ENCODE assay signal across 1 cellular context in the genomic region with DNA sequence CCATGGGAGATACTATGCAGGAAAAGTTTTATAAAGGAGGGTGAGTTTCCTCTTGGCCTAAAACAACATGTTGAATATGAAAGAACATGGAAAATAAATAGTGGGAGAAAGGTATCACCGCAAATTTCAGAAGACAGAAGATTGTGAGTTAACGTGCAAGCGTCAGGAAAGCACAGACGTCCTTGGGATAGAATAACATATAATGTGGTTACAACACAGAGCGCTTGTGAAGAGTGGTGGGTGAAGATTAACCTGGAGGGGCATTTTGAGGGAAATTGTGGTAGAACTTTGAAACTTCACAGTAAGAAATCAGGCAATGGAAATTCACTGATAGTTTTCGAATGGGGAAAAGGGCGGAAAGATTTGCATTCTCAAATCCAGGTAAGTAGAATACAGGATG.
TF ChIP-seq lines count a peak whose summit lies in the region.

No MANE protein-coding gene starts in this region.

TF ChIP-seq in HepG2, 621 proteins besides CTCF, POLR2A, EP300 and RAD21 (continued from another document and continues in another):
- TF ChIP-seq, protein P1, sequence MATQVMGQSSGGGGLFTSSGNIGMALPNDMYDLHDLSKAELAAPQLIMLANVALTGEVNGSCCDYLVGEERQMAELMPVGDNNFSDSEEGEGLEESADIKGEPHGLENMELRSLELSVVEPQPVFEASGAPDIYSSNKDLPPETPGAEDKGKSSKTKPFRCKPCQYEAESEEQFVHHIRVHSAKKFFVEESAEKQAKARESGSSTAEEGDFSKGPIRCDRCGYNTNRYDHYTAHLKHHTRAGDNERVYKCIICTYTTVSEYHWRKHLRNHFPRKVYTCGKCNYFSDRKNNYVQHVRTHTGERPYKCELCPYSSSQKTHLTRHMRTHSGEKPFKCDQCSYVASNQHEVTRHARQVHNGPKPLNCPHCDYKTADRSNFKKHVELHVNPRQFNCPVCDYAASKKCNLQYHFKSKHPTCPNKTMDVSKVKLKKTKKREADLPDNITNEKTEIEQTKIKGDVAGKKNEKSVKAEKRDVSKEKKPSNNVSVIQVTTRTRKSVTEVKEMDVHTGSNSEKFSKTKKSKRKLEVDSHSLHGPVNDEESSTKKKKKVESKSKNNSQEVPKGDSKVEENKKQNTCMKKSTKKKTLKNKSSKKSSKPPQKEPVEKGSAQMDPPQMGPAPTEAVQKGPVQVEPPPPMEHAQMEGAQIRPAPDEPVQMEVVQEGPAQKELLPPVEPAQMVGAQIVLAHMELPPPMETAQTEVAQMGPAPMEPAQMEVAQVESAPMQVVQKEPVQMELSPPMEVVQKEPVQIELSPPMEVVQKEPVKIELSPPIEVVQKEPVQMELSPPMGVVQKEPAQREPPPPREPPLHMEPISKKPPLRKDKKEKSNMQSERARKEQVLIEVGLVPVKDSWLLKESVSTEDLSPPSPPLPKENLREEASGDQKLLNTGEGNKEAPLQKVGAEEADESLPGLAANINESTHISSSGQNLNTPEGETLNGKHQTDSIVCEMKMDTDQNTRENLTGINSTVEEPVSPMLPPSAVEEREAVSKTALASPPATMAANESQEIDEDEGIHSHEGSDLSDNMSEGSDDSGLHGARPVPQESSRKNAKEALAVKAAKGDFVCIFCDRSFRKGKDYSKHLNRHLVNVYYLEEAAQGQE (IDR thresholded peaks at IDR 0.05; ENCODE audit: borderline replicate concordance in 1 of 2, low read depth in 1 of 2, low read length in 2 of 2) = no peak
- TF ChIP-seq, protein P2, sequence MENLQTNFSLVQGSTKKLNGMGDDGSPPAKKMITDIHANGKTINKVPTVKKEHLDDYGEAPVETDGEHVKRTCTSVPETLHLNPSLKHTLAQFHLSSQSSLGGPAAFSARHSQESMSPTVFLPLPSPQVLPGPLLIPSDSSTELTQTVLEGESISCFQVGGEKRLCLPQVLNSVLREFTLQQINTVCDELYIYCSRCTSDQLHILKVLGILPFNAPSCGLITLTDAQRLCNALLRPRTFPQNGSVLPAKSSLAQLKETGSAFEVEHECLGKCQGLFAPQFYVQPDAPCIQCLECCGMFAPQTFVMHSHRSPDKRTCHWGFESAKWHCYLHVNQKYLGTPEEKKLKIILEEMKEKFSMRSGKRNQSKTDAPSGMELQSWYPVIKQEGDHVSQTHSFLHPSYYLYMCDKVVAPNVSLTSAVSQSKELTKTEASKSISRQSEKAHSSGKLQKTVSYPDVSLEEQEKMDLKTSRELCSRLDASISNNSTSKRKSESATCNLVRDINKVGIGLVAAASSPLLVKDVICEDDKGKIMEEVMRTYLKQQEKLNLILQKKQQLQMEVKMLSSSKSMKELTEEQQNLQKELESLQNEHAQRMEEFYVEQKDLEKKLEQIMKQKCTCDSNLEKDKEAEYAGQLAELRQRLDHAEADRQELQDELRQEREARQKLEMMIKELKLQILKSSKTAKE (CRISPR knock-in tag; IDR thresholded peaks at IDR 0.05; ENCODE audit: borderline replicate concordance) = no peak
- TF ChIP-seq ADNP (CRISPR knock-in tag; IDR thresholded peaks at IDR 0.05) (no peak), FOXP1 (IDR thresholded peaks at IDR 0.05) (no peak), FOXP1 (CRISPR knock-in tag; IDR thresholded peaks at IDR 0.05) (0 out of 2 replicates have a peak, but pooled peaks have one; percentile 21), ZNF629 (CRISPR knock-in tag; conservative IDR thresholded peaks at IDR 0.05) (no peak), ERF (CRISPR knock-in tag; IDR thresholded peaks at IDR 0.05) (0 out of 2 replicates have a peak, but pooled peaks have one; percentile 31), HDAC2 (CRISPR knock-in tag; IDR thresholded peaks at IDR 0.05) (0 out of 2 replicates have a peak, but pooled peaks have one; percentile 52), HOXA5 (CRISPR knock-in tag; IDR thresholded peaks at IDR 0.05) (0 out of 2 replicates have a peak, but pooled peaks have one; percentile 40), NCOA2 (CRISPR knock-in tag; IDR thresholded peaks at IDR 0.05) (peak; percentile 84), LCORL (IDR thresholded peaks at IDR 0.05) (no peak), LCORL (CRISPR knock-in tag; IDR thresholded peaks at IDR 0.05) (peak; percentile 17; the same call in 1 of the 2 replicates), SOX5 (CRISPR knock-in tag; IDR thresholded peaks at IDR 0.05; ENCODE audit: borderline replicate concordance) (peak; percentile 44; the same call in 1 of the 2 replicates), STAG1 (CRISPR knock-in tag; IDR thresholded peaks at IDR 0.05) (no peak), ZNF761 (CRISPR knock-in tag; conservative IDR thresholded peaks at IDR 0.05) (no peak), ZMYM3 (CRISPR knock-in tag; IDR thresholded peaks at IDR 0.05) (peak; percentile 50; the same call in 1 of the 2 replicates), SMARCC2 (IDR thresholded peaks at IDR 0.05) (no peak), KDM6A (CRISPR knock-in tag; IDR thresholded peaks at IDR 0.05; ENCODE audit: low read depth) (peak; percentile 77), POGZ (CRISPR knock-in tag; IDR thresholded peaks at IDR 0.05) (peak; percentile 75), MAFG (CRISPR knock-in tag; IDR thresholded peaks at IDR 0.05) (no peak), CREM (IDR thresholded peaks at IDR 0.05) (peak; percentile 15; the same call in 1 of the 2 replicates), CREM (CRISPR knock-in tag; IDR thresholded peaks at IDR 0.05) (no peak), SIN3B (IDR thresholded peaks at IDR 0.05; ENCODE audit: low read length) (no peak), SMAD1 (CRISPR knock-in tag; IDR thresholded peaks at IDR 0.05; ENCODE audit: borderline replicate concordance, low read depth) (no peak), PITX1 (CRISPR knock-in tag; IDR thresholded peaks at IDR 0.05) (peak; percentile 62; the same call in 1 of the 2 replicates), PRPF4 (IDR thresholded peaks at IDR 0.05; ENCODE audit: low read depth, low read length, poor library complexity, severe bottlenecking) (no peak), ZNF260 (CRISPR knock-in tag; IDR thresholded peaks at IDR 0.05; ENCODE audit: borderline replicate concordance, low read depth) (no peak), DMAP1 (CRISPR knock-in tag; IDR thresholded peaks at IDR 0.05) (no peak), ZNF790 (CRISPR knock-in tag; IDR thresholded peaks at IDR 0.05; ENCODE audit: borderline replicate concordance) (no peak), TBX3 (IDR thresholded peaks at IDR 0.05; ENCODE audit: borderline replicate concordance) (no peak), RBM22 (optimal IDR thresholded peaks at IDR 0.05; ENCODE audit: low read length) (no peak), RCOR2 (CRISPR knock-in tag; IDR thresholded peaks at IDR 0.05) (peak; percentile 31; the same call in 1 of the 2 replicates), KDM5B (CRISPR knock-in tag; IDR thresholded peaks at IDR 0.05; ENCODE audit: borderline replicate concordance) (no peak), ZNF292 (CRISPR knock-in tag; IDR thresholded peaks at IDR 0.05; ENCODE audit: borderline replicate concordance, low read depth) (0 out of 2 replicates have a peak, but pooled peaks have one; percentile 29), MATR3 (CRISPR knock-in tag; IDR thresholded peaks at IDR 0.05) (no peak), MEIS1 (CRISPR knock-in tag; IDR thresholded peaks at IDR 0.05; ENCODE audit: borderline replicate concordance) (no peak), SAFB2 (CRISPR knock-in tag; IDR thresholded peaks at IDR 0.05; ENCODE audit: borderline replicate concordance, low read depth) (no peak), FOSL2 (CRISPR knock-in tag; IDR thresholded peaks at IDR 0.05) (0 out of 2 replicates have a peak, but pooled peaks have one; percentile 9)
- TF ChIP-seq, protein P3, sequence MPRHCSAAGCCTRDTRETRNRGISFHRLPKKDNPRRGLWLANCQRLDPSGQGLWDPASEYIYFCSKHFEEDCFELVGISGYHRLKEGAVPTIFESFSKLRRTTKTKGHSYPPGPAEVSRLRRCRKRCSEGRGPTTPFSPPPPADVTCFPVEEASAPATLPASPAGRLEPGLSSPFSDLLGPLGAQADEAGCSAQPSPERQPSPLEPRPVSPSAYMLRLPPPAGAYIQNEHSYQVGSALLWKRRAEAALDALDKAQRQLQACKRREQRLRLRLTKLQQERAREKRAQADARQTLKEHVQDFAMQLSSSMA (CRISPR knock-in tag; IDR thresholded peaks at IDR 0.05) = no peak
- TF ChIP-seq, protein P4, sequence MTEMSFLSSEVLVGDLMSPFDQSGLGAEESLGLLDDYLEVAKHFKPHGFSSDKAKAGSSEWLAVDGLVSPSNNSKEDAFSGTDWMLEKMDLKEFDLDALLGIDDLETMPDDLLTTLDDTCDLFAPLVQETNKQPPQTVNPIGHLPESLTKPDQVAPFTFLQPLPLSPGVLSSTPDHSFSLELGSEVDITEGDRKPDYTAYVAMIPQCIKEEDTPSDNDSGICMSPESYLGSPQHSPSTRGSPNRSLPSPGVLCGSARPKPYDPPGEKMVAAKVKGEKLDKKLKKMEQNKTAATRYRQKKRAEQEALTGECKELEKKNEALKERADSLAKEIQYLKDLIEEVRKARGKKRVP (CRISPR knock-in tag; IDR thresholded peaks at IDR 0.05) = 0 out of 4 replicates have a peak, but pooled peaks of 1 of the 2 experiments have one; percentile 10
- TF ChIP-seq, protein P5, sequence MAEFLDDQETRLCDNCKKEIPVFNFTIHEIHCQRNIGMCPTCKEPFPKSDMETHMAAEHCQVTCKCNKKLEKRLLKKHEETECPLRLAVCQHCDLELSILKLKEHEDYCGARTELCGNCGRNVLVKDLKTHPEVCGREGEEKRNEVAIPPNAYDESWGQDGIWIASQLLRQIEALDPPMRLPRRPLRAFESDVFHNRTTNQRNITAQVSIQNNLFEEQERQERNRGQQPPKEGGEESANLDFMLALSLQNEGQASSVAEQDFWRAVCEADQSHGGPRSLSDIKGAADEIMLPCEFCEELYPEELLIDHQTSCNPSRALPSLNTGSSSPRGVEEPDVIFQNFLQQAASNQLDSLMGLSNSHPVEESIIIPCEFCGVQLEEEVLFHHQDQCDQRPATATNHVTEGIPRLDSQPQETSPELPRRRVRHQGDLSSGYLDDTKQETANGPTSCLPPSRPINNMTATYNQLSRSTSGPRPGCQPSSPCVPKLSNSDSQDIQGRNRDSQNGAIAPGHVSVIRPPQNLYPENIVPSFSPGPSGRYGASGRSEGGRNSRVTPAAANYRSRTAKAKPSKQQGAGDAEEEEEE (CRISPR knock-in tag; IDR thresholded peaks at IDR 0.05; ENCODE audit: borderline replicate concordance) = no peak
- TF ChIP-seq, protein P6, sequence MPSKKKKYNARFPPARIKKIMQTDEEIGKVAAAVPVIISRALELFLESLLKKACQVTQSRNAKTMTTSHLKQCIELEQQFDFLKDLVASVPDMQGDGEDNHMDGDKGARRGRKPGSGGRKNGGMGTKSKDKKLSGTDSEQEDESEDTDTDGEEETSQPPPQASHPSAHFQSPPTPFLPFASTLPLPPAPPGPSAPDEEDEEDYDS (CRISPR knock-in tag; IDR thresholded peaks at IDR 0.05) = 0 out of 2 replicates have a peak, but pooled peaks have one; percentile 25
- TF ChIP-seq, protein P7, sequence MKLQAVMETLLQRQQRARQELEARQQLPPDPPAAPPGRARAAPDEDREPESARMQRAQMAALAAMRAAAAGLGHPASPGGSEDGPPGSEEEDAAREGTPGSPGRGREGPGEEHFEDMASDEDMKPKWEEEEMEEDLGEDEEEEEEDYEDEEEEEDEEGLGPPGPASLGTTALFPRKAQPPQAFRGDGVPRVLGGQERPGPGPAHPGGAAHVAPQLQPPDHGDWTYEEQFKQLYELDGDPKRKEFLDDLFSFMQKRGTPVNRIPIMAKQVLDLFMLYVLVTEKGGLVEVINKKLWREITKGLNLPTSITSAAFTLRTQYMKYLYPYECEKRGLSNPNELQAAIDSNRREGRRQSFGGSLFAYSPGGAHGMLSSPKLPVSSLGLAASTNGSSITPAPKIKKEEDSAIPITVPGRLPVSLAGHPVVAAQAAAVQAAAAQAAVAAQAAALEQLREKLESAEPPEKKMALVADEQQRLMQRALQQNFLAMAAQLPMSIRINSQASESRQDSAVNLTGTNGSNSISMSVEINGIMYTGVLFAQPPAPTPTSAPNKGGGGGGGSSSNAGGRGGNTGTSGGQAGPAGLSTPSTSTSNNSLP (IDR thresholded peaks at IDR 0.05; ENCODE audit: low read depth, low read length) = no peak
- TF ChIP-seq, protein P8, sequence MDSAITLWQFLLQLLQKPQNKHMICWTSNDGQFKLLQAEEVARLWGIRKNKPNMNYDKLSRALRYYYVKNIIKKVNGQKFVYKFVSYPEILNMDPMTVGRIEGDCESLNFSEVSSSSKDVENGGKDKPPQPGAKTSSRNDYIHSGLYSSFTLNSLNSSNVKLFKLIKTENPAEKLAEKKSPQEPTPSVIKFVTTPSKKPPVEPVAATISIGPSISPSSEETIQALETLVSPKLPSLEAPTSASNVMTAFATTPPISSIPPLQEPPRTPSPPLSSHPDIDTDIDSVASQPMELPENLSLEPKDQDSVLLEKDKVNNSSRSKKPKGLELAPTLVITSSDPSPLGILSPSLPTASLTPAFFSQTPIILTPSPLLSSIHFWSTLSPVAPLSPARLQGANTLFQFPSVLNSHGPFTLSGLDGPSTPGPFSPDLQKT (CRISPR knock-in tag; IDR thresholded peaks at IDR 0.05; ENCODE audit: borderline replicate concordance) = no peak
- TF ChIP-seq, protein P9, sequence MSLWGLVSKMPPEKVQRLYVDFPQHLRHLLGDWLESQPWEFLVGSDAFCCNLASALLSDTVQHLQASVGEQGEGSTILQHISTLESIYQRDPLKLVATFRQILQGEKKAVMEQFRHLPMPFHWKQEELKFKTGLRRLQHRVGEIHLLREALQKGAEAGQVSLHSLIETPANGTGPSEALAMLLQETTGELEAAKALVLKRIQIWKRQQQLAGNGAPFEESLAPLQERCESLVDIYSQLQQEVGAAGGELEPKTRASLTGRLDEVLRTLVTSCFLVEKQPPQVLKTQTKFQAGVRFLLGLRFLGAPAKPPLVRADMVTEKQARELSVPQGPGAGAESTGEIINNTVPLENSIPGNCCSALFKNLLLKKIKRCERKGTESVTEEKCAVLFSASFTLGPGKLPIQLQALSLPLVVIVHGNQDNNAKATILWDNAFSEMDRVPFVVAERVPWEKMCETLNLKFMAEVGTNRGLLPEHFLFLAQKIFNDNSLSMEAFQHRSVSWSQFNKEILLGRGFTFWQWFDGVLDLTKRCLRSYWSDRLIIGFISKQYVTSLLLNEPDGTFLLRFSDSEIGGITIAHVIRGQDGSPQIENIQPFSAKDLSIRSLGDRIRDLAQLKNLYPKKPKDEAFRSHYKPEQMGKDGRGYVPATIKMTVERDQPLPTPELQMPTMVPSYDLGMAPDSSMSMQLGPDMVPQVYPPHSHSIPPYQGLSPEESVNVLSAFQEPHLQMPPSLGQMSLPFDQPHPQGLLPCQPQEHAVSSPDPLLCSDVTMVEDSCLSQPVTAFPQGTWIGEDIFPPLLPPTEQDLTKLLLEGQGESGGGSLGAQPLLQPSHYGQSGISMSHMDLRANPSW (CRISPR knock-in tag; IDR thresholded peaks at IDR 0.05; ENCODE audit: borderline replicate concordance) = no peak
- TF ChIP-seq, protein P10, sequence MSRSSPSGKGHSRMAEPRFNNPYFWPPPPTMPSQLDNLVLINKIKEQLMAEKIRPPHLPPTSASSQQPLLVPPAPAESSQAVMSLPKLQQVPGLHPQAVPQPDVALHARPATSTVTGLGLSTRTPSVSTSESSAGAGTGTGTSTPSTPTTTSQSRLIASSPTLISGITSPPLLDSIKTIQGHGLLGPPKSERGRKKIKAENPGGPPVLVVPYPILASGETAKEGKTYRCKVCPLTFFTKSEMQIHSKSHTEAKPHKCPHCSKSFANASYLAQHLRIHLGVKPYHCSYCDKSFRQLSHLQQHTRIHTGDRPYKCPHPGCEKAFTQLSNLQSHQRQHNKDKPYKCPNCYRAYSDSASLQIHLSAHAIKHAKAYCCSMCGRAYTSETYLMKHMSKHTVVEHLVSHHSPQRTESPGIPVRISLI (CRISPR knock-in tag; IDR thresholded peaks at IDR 0.05; ENCODE audit: borderline replicate concordance) = no peak
